Comparison of ENCODE assay signal across 8 cellular contexts in the genomic region with DNA sequence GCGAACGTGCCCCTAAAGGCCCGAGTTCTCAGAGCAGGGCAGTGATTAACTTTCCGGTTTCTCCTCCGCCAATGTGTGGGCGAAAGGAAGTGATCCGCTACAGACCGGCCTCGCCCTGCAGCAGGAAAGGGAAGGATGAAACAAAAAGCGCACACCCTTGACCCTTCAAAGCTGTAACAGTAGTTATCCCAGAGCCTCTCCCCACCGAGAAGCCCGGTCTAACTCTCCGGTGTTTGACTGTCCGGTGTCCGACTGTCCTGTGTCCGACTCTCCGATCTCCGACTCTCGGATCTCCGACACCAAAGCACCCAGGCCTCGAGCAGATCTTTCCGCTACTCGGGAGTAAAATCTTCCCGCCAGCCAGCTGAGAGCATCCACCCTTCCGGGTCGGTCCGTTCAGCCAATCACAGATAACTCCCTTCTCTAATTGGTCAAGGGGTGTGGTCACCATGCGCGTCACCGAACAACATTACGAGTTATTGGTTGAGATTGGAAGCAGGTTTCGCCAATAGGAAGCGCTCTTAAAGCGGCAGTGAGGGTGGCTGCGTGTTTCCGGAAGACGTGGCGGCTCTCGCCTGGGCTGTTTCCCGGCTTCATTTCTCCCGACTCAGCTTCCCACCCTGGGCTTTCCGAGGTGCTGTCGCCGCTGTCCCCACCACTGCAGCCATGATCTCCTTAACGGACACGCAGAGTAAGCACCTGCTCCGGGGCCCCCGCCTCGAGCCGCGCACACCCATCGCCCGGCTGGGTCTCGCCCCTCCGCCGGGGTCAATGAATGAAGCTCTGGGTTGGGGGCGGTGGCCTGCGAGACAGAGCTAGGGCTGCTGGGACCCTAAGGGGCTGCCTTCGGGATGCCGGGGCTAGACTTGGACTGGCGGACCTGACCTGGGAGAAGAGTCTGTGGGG. TPM values are rescaled to one million over a fixed set of nuclear protein-coding genes. Genes with fewer than 3 reads are reported as not detected.
DNase-seq lines count a peak whose midpoint lies in the region; ATAC-seq and TF ChIP-seq lines count a peak whose summit lies in the region.

Gene GOLT1B (plus strand): TSS at position 532 of the 906 bp plus-strand sequence. CDS start 135 bp downstream, at position 667.
Gene RECQL (minus strand): TSS at position 378 of the 906 bp plus-strand sequence. CDS start 2,065 bp downstream, outside the sequence.

- TF ChIP-seq POLR2A in suprapubic skin (IDR thresholded peaks at IDR 0.05), result peak in 1 of 2 donors; percentile 49

- H3K9me3 ChIP-seq in SK-N-MC (ENCODE audit: low read depth, low read length) (no peaks in the 10 kb centered on the region), suprapubic skin (no peaks in the 10 kb centered on the region)

- ATAC-seq in HG02588 (IDR thresholded peaks at IDR 0.05; ENCODE audit: unreplicated experiment), result peak; percentile 99

- no peak within 1 kb of the TSS for H3K27ac Mint-ChIP-seq in activated naive CD4-positive, alpha-beta T cell treated with anti-CD3 and anti-CD28 coated beads, Interleukin-2, amount 10 ng/mL, durations not matched to agents 7 days and 5 days

- peak within 1 kb of the TSS; percentile 88 for H3K9ac ChIP-seq in SK-N-MC (ENCODE audit: insufficient read length)

- DNase-seq in NCI-H1048 (lab: John Stamatoyannopoulos, UW) (peak; percentile 96), SK-N-MC (ENCODE audit: low read depth, low spot score) (peak; percentile 97), globus pallidus (ENCODE audit: low spot score) (peak; percentile 97), nucleus accumbens (lab: John Stamatoyannopoulos, UW) (peak; percentile 51 to 97 (median 92)), suprapubic skin (ENCODE audit: low spot score in 2 of 2) (peak; percentile 96 to 97)
- DNase-seq in activated naive CD4-positive, alpha-beta T cell treated with anti-CD3 and anti-CD28 coated beads, Interleukin-2, amount 10 ng/mL, durations not matched to agents 7 days and 5 days, result peak; percentile 94

- no peak for TF ChIP-seq CTCF in suprapubic skin (IDR thresholded peaks at IDR 0.05)

- no peaks in the 10 kb centered on the region for H3K27me3 ChIP-seq in suprapubic skin

- H3K4me3 ChIP-seq in GM08714 (ENCODE audit: low read length) (peak within 1 kb of the TSS; percentile 93), SK-N-MC (peak within 1 kb of the TSS; percentile 90), suprapubic skin (peak within 1 kb of the TSS; percentile 90)

- peaks cover 30% of the 10 kb centered on the region for H3K36me3 Mint-ChIP-seq in activated naive CD4-positive, alpha-beta T cell treated with anti-CD3 and anti-CD28 coated beads, Interleukin-2, amount 10 ng/mL, durations not matched to agents 7 days and 5 days

- TF ChIP-seq EP300 in suprapubic skin (IDR thresholded peaks at IDR 0.05), result no peak

- H3K27me3 Mint-ChIP-seq in activated naive CD4-positive, alpha-beta T cell treated with anti-CD3 and anti-CD28 coated beads, Interleukin-2, amount 10 ng/mL, durations not matched to agents 7 days and 5 days, result no peaks in the 10 kb centered on the region

- peaks cover 9% of the 10 kb centered on the region for H3K36me3 ChIP-seq in SK-N-MC (ENCODE audit: insufficient read depth, low read length)
- H3K36me3 ChIP-seq in suprapubic skin, result peaks cover 20% of the 10 kb centered on the region

- 0% methylated on average over 17 of the region's 61 CpGs for WGBS in suprapubic skin

- H3K4me1 ChIP-seq in suprapubic skin, result peaks cover 50% of the 10 kb centered on the region

- H3K27ac ChIP-seq in SK-N-MC (no peak within 1 kb of the TSS; the same call in 1 of the 2 replicates), suprapubic skin (peak within 1 kb of the TSS; percentile 88)

- CTCF ChIA-PET in activated naive CD4-positive, alpha-beta T cell treated with anti-CD3 and anti-CD28 coated beads, Interleukin-2, amount 10 ng/mL, durations not matched to agents 7 days and 5 days (lab: Charles Lee), result interaction anchor here (1.3 kb wide), 1 partner anchor 14 kb away, joined by 3 read pairs; no protein-coding TSS in a partner anchor

- H3K4me1 Mint-ChIP-seq in activated naive CD4-positive, alpha-beta T cell treated with anti-CD3 and anti-CD28 coated beads, Interleukin-2, amount 10 ng/mL, durations not matched to agents 7 days and 5 days, result peaks cover 40% of the 10 kb centered on the region

- H3K4me3 Mint-ChIP-seq in activated naive CD4-positive, alpha-beta T cell treated with anti-CD3 and anti-CD28 coated beads, Interleukin-2, amount 10 ng/mL, durations not matched to agents 7 days and 5 days, result no peak within 1 kb of the TSS

- no peaks in the 10 kb centered on the region for H3K9me3 Mint-ChIP-seq in activated naive CD4-positive, alpha-beta T cell treated with anti-CD3 and anti-CD28 coated beads, Interleukin-2, amount 10 ng/mL, durations not matched to agents 7 days and 5 days

RNA-seq across cellular contexts. Expression of gene GOLT1B, which starts in this region (rescaled TPM):
- total RNA-seq in suprapubic skin, result 10 to 100 TPM; 14.9 to 23.2 (median 18.6) TPM

RNA-seq across cellular contexts. Expression of gene RECQL, which starts in this region (rescaled TPM):
- total RNA-seq in suprapubic skin, result 10 to 100 TPM; 18.4 to 25.8 (median 21.7) TPM
